ENCODE assay signal across 26 cellular contexts in genomic region chr3:161875483-161875882, GRCh38.
A peak's percentile ranks its signal among the peaks of the same experiment; 100 is the strongest.
DNase-seq lines count a peak whose midpoint lies in the region; ATAC-seq, FAIRE-seq and TF ChIP-seq lines count a peak whose summit lies in the region.
"Had no signal": no experiment of that assay in that cellular context is flagged by ENCODE, and none has a peak within 500 bp of the region (broad histone marks: within the 10 kb centered on the region; RNA-seq: fewer than 3 reads in every experiment).

No MANE protein-coding gene starts in this region.

- DNase-seq in A673 (ENCODE audit: low spot score) = no peak
- DNase-seq in WTC11 (ENCODE audit: low spot score) = no peak
- peak; percentile 22 for DNase-seq in epithelial cell of esophagus (ENCODE audit: low read depth)
- DNase-seq in retina = no peak
- DNase-seq in GM12892 (ENCODE audit: insufficient read length) = no peak
- DNase-seq in effector CD4-positive, alpha-beta T cell = no peak
- DNase-seq in left colon = no peak
- DNase-seq: 8988T; C1 segment of cervical spinal cord; CD4-positive, CD25-positive, alpha-beta regulatory T cell; CD8-positive, alpha-beta memory T cell; COR-L47; DMS 273 treated with DMSO at 0.1 percent for 48 hours; DMS53; H7; HFFc6; IMR-90 had no signal

- no peaks in the 10 kb centered on the region for H3K79me2 ChIP-seq in OCI-LY1 (ENCODE audit: insufficient read depth, low read length)

- no peak overlapping the region for H3K4me3 ChIP-seq in A673 (ENCODE audit: low read depth, low read length, poor library complexity, severe bottlenecking)
- no peak overlapping the region for H3K4me3 ChIP-seq in OCI-LY1 (ENCODE audit: low read depth, low read length, poor library complexity, severe bottlenecking)
- no peak overlapping the region for H3K4me3 ChIP-seq in epithelial cell of esophagus (ENCODE audit: low read length)
- H3K4me3 ChIP-seq: GM23338 had no signal

- H3K9me3 Mint-ChIP-seq in WTC11 = peaks cover 12% of the 10 kb centered on the region; the same call in 1 of the 2 replicates
- H3K9me3 Mint-ChIP-seq: GM23338, HFFc6 had no signal

- H3K4me3 Mint-ChIP-seq in WTC11 = no peak overlapping the region
- H3K4me3 Mint-ChIP-seq: B cell; CD4-positive, CD25-positive, alpha-beta regulatory T cell; CD8-positive, alpha-beta memory T cell; GM23338; HFFc6 had no signal

- H2AFZ ChIP-seq in OCI-LY1 (ENCODE audit: low read length) = no peak overlapping the region
- H2AFZ ChIP-seq: GM23338 had no signal

- H3K27me3 Mint-ChIP-seq in WTC11 (ENCODE audit: low read depth) = no peaks in the 10 kb centered on the region
- H3K27me3 Mint-ChIP-seq: B cell; CD4-positive, CD25-positive, alpha-beta regulatory T cell; CD8-positive, alpha-beta memory T cell had no signal

- no peaks in the 10 kb centered on the region for H3K9me2 ChIP-seq in OCI-LY1 (ENCODE audit: low read depth, low read length)

- no peak for FAIRE-seq in GM12892 (lab: Jason Lieb, UNC)
- FAIRE-seq: G401.6, GM12891, GM18507, HTR-8/SVneo had no signal

- peaks cover 9% of the 10 kb centered on the region for H3K4me1 ChIP-seq in A673 (ENCODE audit: insufficient read depth, low read length, poor library complexity, severe bottlenecking)
- H3K4me1 ChIP-seq in OCI-LY1 (ENCODE audit: insufficient read depth, low read length, severe bottlenecking) = no peaks in the 10 kb centered on the region

- H3K9me3 ChIP-seq in A673 (ENCODE audit: low read depth, low read length, poor library complexity, severe bottlenecking) (no peaks in the 10 kb centered on the region), OCI-LY1 (ENCODE audit: low read length) (no peaks in the 10 kb centered on the region)

- TF ChIP-seq CTCF in A673 (conservative IDR thresholded peaks at IDR 0.05; ENCODE audit: low read depth, low read length) (0 out of 2 replicates have a peak, but pooled peaks have one; percentile 14), OCI-LY1 (IDR thresholded peaks at IDR 0.05; ENCODE audit: low read length) (0 out of 2 replicates have a peak, but pooled peaks have one; percentile 13), WTC11 (IDR thresholded peaks at IDR 0.05) (no peak), epithelial cell of esophagus (IDR thresholded peaks at IDR 0.05; ENCODE audit: insufficient read depth, low read depth, low read length, missing control alignments) (no peak)

- no peaks in the 10 kb centered on the region for H3F3A ChIP-seq in OCI-LY1 (ENCODE audit: insufficient read depth, low read length)

- H4K20me1 ChIP-seq in OCI-LY1 (ENCODE audit: insufficient read depth, low read length) = no peaks in the 10 kb centered on the region

- H3K27me3 ChIP-seq in A673 (replicated peaks; ENCODE audit: insufficient read depth, low read depth, low read length, poor library complexity) (no peaks in the 10 kb centered on the region), OCI-LY1 (ENCODE audit: insufficient read depth, low read length) (no peaks in the 10 kb centered on the region)

- H3K36me3 Mint-ChIP-seq in WTC11 = no peaks in the 10 kb centered on the region
- H3K36me3 Mint-ChIP-seq: CD4-positive, CD25-positive, alpha-beta regulatory T cell; CD8-positive, alpha-beta memory T cell had no signal

- no peak for TF ChIP-seq POLR2A in GM12892 (IDR thresholded peaks at IDR 0.05; ENCODE audit: low read depth, low read length)

- H3K9ac ChIP-seq in OCI-LY1 (ENCODE audit: low read length) = no peak overlapping the region

- intact Hi-C loops in A673 (cut with micrococcal nuclease; ENCODE audit: unreplicated experiment) = no loop called here
- intact Hi-C loops in left colon (cut with DNase I, micrococcal nuclease) = no loop called here

- peaks cover 10% of the 10 kb centered on the region for H3K4me1 Mint-ChIP-seq in WTC11
- H3K4me1 Mint-ChIP-seq: B cell; CD4-positive, CD25-positive, alpha-beta regulatory T cell; CD8-positive, alpha-beta memory T cell had no signal

- H3K36me3 ChIP-seq in A673 (ENCODE audit: insufficient read depth, low read length, poor library complexity, severe bottlenecking) (no peaks in the 10 kb centered on the region), OCI-LY1 (ENCODE audit: insufficient read depth, low read length) (no peaks in the 10 kb centered on the region)

- peak; percentile 34; the same call in 1 of the 2 replicates for ATAC-seq in WTC11
- ATAC-seq in left colon = no peak
- ATAC-seq: GM23338, HCT116 had no signal

- H3K27ac ChIP-seq in A673 (ENCODE audit: low read depth, low read length, poor library complexity, severe bottlenecking) (no peak overlapping the region), OCI-LY1 (ENCODE audit: low read depth, low read length, poor library complexity, severe bottlenecking) (no peak overlapping the region)
- H3K27ac ChIP-seq: HL-60 had no signal

- POLR2A ChIA-PET in A673 (lab: Charles Lee; ENCODE audit: low non-redundant PET) (no interaction called here), WTC11 (lab: Charles Lee) (no interaction called here)

- H3K27ac Mint-ChIP-seq in WTC11 = no peak overlapping the region
- H3K27ac Mint-ChIP-seq: B cell; CD4-positive, CD25-positive, alpha-beta regulatory T cell; CD8-positive, alpha-beta memory T cell; GM23338; HFFc6 had no signal

- BruUV-seq in A673 (replicated peaks; lab: Mats Ljungman, UMichigan) = no TSS peak

- H3K4me2 ChIP-seq in OCI-LY1 (ENCODE audit: low read length) = no peak overlapping the region
- H3K4me2 ChIP-seq: GM23338 had no signal

- CTCF ChIA-PET in A673 (lab: Charles Lee) (no interaction called here), WTC11 (lab: Charles Lee) (no interaction called here)

TF ChIP-seq in WTC11, 78 proteins besides CTCF, POLR2A, EP300 and RAD21:
- TF ChIP-seq ZNF671 (CRISPR knock-in tag; IDR thresholded peaks at IDR 0.05) = no peak

Comparison
In these comparisons a context has a peak if more than half of its experiments do, and no peak if none do; other contexts are left out.
1. CTCF ChIP-seq: peak in A673 (single experiment) and OCI-LY1 (single experiment); none in WTC11 (single experiment) and epithelial cell of esophagus (single experiment).